Comparison of ENCODE assay signal across 8 cellular contexts in genomic region chr11:2701230-2701629, GRCh38. TPM values are rescaled to one million over a fixed set of nuclear protein-coding genes. Genes with fewer than 3 reads are reported as not detected.
DNase-seq lines count a peak whose midpoint lies in the region; ATAC-seq and TF ChIP-seq lines count a peak whose summit lies in the region.

No MANE protein-coding gene starts in this region.

- H3K4me1 ChIP-seq in BLaER1 (peaks cover 77% of the 10 kb centered on the region), NT2/D1 (ENCODE audit: insufficient read depth, insufficient read length) (peaks cover 26% of the 10 kb centered on the region), neural progenitor cell (peaks cover 25% of the 10 kb centered on the region)

- TF ChIP-seq CTCF in neural progenitor cell (IDR thresholded peaks at IDR 0.05) = no peak

- H3K4me3 ChIP-seq in BLaER1 (peak overlapping the region; percentile 81; the same call in 1 of the 2 replicates), NT2/D1 (ENCODE audit: insufficient read length, low read depth) (no peak overlapping the region), neural progenitor cell (no peak overlapping the region)

- no peaks in the 10 kb centered on the region for H3K27me3 ChIP-seq in BLaER1
- peaks cover 62% of the 10 kb centered on the region for H3K27me3 ChIP-seq in NT2/D1 (ENCODE audit: insufficient read depth, insufficient read length)
- H3K27me3 ChIP-seq in neural progenitor cell = peaks cover 69% of the 10 kb centered on the region

- peak overlapping the region; percentile 84 for H3K27ac Mint-ChIP-seq in dendritic cell treated with granulocyte-macrophage colony-stimulating factor and Interleukin-4, amounts not matched to agents 40 ng/mL and 50 ng/mL, for 4 days
- peak overlapping the region; percentile 93 for H3K27ac Mint-ChIP-seq in neural progenitor cell

- H3K4me2 ChIP-seq in BLaER1 = peak overlapping the region; percentile 94
- H3K4me2 ChIP-seq in neural progenitor cell = peak overlapping the region; percentile 80

- no peak overlapping the region for H2AFZ ChIP-seq in neural progenitor cell (replicated peaks)

- H3K9ac ChIP-seq in BLaER1 (peak overlapping the region; percentile 79; the same call in 1 of the 2 replicates), NT2/D1 (ENCODE audit: insufficient read length, low read depth) (peak overlapping the region; percentile 1), neural progenitor cell (no peak overlapping the region)

- intact Hi-C loops in dendritic cell treated with granulocyte-macrophage colony-stimulating factor and Interleukin-4, amounts not matched to agents 40 ng/mL and 50 ng/mL, for 4 days (cut with micrococcal nuclease) = no loop called here

- H3K4me3 Mint-ChIP-seq in dendritic cell treated with granulocyte-macrophage colony-stimulating factor and Interleukin-4, amounts not matched to agents 40 ng/mL and 50 ng/mL, for 4 days = no peak overlapping the region
- H3K4me3 Mint-ChIP-seq in neural progenitor cell = peak overlapping the region; percentile 81

- peaks cover 12% of the 10 kb centered on the region for H3K4me1 Mint-ChIP-seq in dendritic cell treated with granulocyte-macrophage colony-stimulating factor and Interleukin-4, amounts not matched to agents 40 ng/mL and 50 ng/mL, for 4 days (ENCODE audit: low read depth)
- peaks cover 61% of the 10 kb centered on the region for H3K4me1 Mint-ChIP-seq in neural progenitor cell

- H3K36me3 ChIP-seq in BLaER1 (no peaks in the 10 kb centered on the region), NT2/D1 (ENCODE audit: insufficient read depth, insufficient read length, low read length) (peaks cover 2% of the 10 kb centered on the region), neural progenitor cell (no peaks in the 10 kb centered on the region)

- H4K20me1 ChIP-seq in BLaER1 (peaks cover 35% of the 10 kb centered on the region), neural progenitor cell (ENCODE audit: low read depth) (peaks cover 30% of the 10 kb centered on the region)

- peaks cover 26% of the 10 kb centered on the region for H3K9me3 ChIP-seq in BLaER1
- peaks cover 20% of the 10 kb centered on the region; the same call in 1 of the 2 replicates for H3K9me3 ChIP-seq in NT2/D1 (ENCODE audit: insufficient read depth, low read length)
- H3K9me3 ChIP-seq in neural progenitor cell (ENCODE audit: low read depth) = no peaks in the 10 kb centered on the region

- peaks cover 2% of the 10 kb centered on the region for H3K27me3 Mint-ChIP-seq in dendritic cell treated with granulocyte-macrophage colony-stimulating factor and Interleukin-4, amounts not matched to agents 40 ng/mL and 50 ng/mL, for 4 days
- peaks cover 25% of the 10 kb centered on the region for H3K27me3 Mint-ChIP-seq in neural progenitor cell (ENCODE audit: insufficient read depth, low read depth)

- no peaks in the 10 kb centered on the region for H3K9me3 Mint-ChIP-seq in dendritic cell treated with granulocyte-macrophage colony-stimulating factor and Interleukin-4, amounts not matched to agents 40 ng/mL and 50 ng/mL, for 4 days
- peaks cover 15% of the 10 kb centered on the region for H3K9me3 Mint-ChIP-seq in neural progenitor cell

- peaks cover 32% of the 10 kb centered on the region for H3K79me2 ChIP-seq in neural progenitor cell (ENCODE audit: low read depth)

- H3K27ac ChIP-seq in BLaER1 (peak overlapping the region; percentile 88), neural progenitor cell (no peak overlapping the region)

- H3K36me3 Mint-ChIP-seq in dendritic cell treated with granulocyte-macrophage colony-stimulating factor and Interleukin-4, amounts not matched to agents 40 ng/mL and 50 ng/mL, for 4 days (ENCODE audit: low read depth) = peaks cover 58% of the 10 kb centered on the region
- peaks cover 2% of the 10 kb centered on the region for H3K36me3 Mint-ChIP-seq in neural progenitor cell

- DNase-seq in NT2/D1 (ENCODE audit: low read depth, low spot score) (no peak), neural progenitor cell (ENCODE audit: low spot score) (no peak), T-helper 9 cell (no peak)
- no peak for DNase-seq in activated CD4-positive, CD25-positive, alpha-beta regulatory T cell treated with anti-CD3 and anti-CD28 coated beads, Interleukin-2, amount 50 U/mL, for 72 hours

- ATAC-seq in GM18502 (IDR thresholded peaks at IDR 0.05; ENCODE audit: poor library complexity, unreplicated experiment) (no peak), HG02763 (IDR thresholded peaks at IDR 0.05; ENCODE audit: unreplicated experiment) (no peak)

- H3F3A ChIP-seq in neural progenitor cell (ENCODE audit: low read depth) = peaks cover 13% of the 10 kb centered on the region

RNA-seq across cellular contexts. Expression of gene KCNQ1OT1, which starts 1.4 kb away (rescaled TPM):
- 2.3 TPM in 2 replicates for total RNA-seq in neural progenitor cell (ENCODE audit: low replicate concordance)
